Comparison of ENCODE assay signal across 9 cellular contexts in genomic region chr6:73644941-73645591, GRCh38. TPM values are rescaled to one million over a fixed set of nuclear protein-coding genes. Genes with fewer than 3 reads are reported as not detected.
A peak's percentile ranks its signal among the peaks of the same experiment; 100 is the strongest.
DNase-seq lines count a peak whose midpoint lies in the region; ATAC-seq and TF ChIP-seq lines count a peak whose summit lies in the region.
"Had no signal": no experiment of that assay in that cellular context is flagged by ENCODE, and none has a peak within 500 bp of the region (broad histone marks: within the 10 kb centered on the region; RNA-seq: fewer than 3 reads in every experiment).

No MANE protein-coding gene starts in this region.

- DNase-seq in CD8-positive, alpha-beta memory T cell = peak in 1 of 5 donors; percentile 12
- DNase-seq in NAMALWA (ENCODE audit: low spot score) (peak; percentile 49), ovary (no peak), NCI-H2081 (lab: John Stamatoyannopoulos, UW) (no peak), COLO829 (ENCODE audit: low spot score) (no peak), NCI-H524 treated with DMSO at 0.1 percent for 48 hours (lab: John Stamatoyannopoulos, UW) (no peak)
- DNase-seq: SHP77 had no signal

- H3K4me3 ChIP-seq in CD8-positive, alpha-beta memory T cell (ENCODE audit: low read length) = peak overlapping the region; percentile 5
- H3K4me3 ChIP-seq in duodenal mucosa (ENCODE audit: low read depth in 1 of 2, low read length in 2 of 2) = peak overlapping the region; percentile 52 to 63
- peak overlapping the region; percentile 29 for H3K4me3 ChIP-seq in ovary

- 30 to 40% (median 38%) methylated on average over 10 of the region's 10 CpGs for WGBS in ovary, 3 donors

- no peaks in the 10 kb centered on the region for H3K9me3 Mint-ChIP-seq in CD8-positive, alpha-beta memory T cell

- CTCF ChIA-PET in CD8-positive, alpha-beta memory T cell (lab: Charles Lee) = interaction anchor here (2.7 kb wide), 1 partner anchor 130 kb away, joined by 7 read pairs; no protein-coding TSS in a partner anchor

- no peak overlapping the region for H3K9ac ChIP-seq in duodenal mucosa (ENCODE audit: low read depth in 1 of 2, low read length in 2 of 2)

- peak overlapping the region in 5 of 8 donors; percentile 9 to 66 (median 55) for H3K27ac Mint-ChIP-seq in CD8-positive, alpha-beta memory T cell

- H3K27me3 Mint-ChIP-seq in CD8-positive, alpha-beta memory T cell = no peaks in the 10 kb centered on the region

- H3K27ac ChIP-seq in CD8-positive, alpha-beta memory T cell (ENCODE audit: low read depth, low read length) = no peak overlapping the region
- H3K27ac ChIP-seq in duodenal mucosa (ENCODE audit: low read depth, low read length) (no peak overlapping the region), ovary (no peak overlapping the region)

- H3K36me3 ChIP-seq in CD8-positive, alpha-beta memory T cell (ENCODE audit: insufficient read depth, low read length) = no peaks in the 10 kb centered on the region
- peaks cover 0 to 2% of the 10 kb centered on the region in 2 donors for H3K36me3 ChIP-seq in duodenal mucosa (ENCODE audit: control insufficient read depth in 1 of 2, insufficient read depth in 2 of 2, low read length in 2 of 2)
- H3K36me3 ChIP-seq in ovary = no peaks in the 10 kb centered on the region

- no peaks in the 10 kb centered on the region for H3K4me1 ChIP-seq in CD8-positive, alpha-beta memory T cell (ENCODE audit: insufficient read depth, low read length)
- H3K4me1 ChIP-seq in duodenal mucosa (ENCODE audit: control insufficient read depth in 1 of 2, insufficient read depth in 2 of 2, low read length in 2 of 2) (peaks cover 3 to 6% of the 10 kb centered on the region in 2 donors), ovary (ENCODE audit: insufficient read depth) (no peaks in the 10 kb centered on the region)

- ATAC-seq in GM21576 (IDR thresholded peaks at IDR 0.05; ENCODE audit: unreplicated experiment) = no peak

- H3K9me3 ChIP-seq in CD8-positive, alpha-beta memory T cell (ENCODE audit: low read length) = no peaks in the 10 kb centered on the region
- H3K9me3 ChIP-seq in duodenal mucosa (ENCODE audit: control insufficient read depth in 1 of 2, low read length in 2 of 2) (no peaks in the 10 kb centered on the region), ovary (no peaks in the 10 kb centered on the region)

- no peak for TF ChIP-seq POLR2A in ovary (IDR thresholded peaks at IDR 0.05)

- peak overlapping the region; percentile 74 to 91 (median 86) for H3K4me3 Mint-ChIP-seq in CD8-positive, alpha-beta memory T cell

- intact Hi-C loops in ovary (cut with DNase I) = no loop called here

- H3K4me1 Mint-ChIP-seq in CD8-positive, alpha-beta memory T cell = peaks cover 17 to 21% (median 20%) of the 10 kb centered on the region in 3 donors

- TF ChIP-seq EP300 in ovary (IDR thresholded peaks at IDR 0.05) = no peak

- H3K27me3 ChIP-seq in CD8-positive, alpha-beta memory T cell (ENCODE audit: insufficient read depth, low read length, poor library complexity, severe bottlenecking) = no peaks in the 10 kb centered on the region
- H3K27me3 ChIP-seq in duodenal mucosa (ENCODE audit: control insufficient read depth in 1 of 2, insufficient read depth in 2 of 2, low read length in 2 of 2) (no peaks in the 10 kb centered on the region), ovary (no peaks in the 10 kb centered on the region)

- peaks cover 11 to 48% (median 14%) of the 10 kb centered on the region in 3 donors for H3K36me3 Mint-ChIP-seq in CD8-positive, alpha-beta memory T cell

- no peak for TF ChIP-seq CTCF in ovary (IDR thresholded peaks at IDR 0.05)

- POLR2A ChIA-PET in CD8-positive, alpha-beta memory T cell (lab: Charles Lee) = interaction anchor here (0.7 to 1.0 kb wide), 2 partner anchors 9 to 37 kb away, joined by 3 to 7 read pairs; partner anchors contain the start of gene SLC17A5

RNA-seq across cellular contexts. Expression of gene SLC17A5, which starts 8.7 kb away (rescaled TPM):
- 1 to 10 TPM; 5.4 to 5.6 TPM for total RNA-seq in CD8-positive, alpha-beta memory T cell
- 9.7 TPM for polyA plus RNA-seq in CD8-positive, alpha-beta memory T cell
- 10 to 100 TPM in 1 of 7 donors, 1 to 10 TPM in 6; 6.3 to 18.3 (median 7.0) TPM for total RNA-seq in ovary
- polyA plus RNA-seq in ovary = 10 to 100 TPM in 1 of 2 donors, 1 to 10 TPM in 1; 4.3 to 15.5 TPM

RNA-seq across cellular contexts. Expression of gene CD109, which starts 50.9 kb away (rescaled TPM):
- total RNA-seq in CD8-positive, alpha-beta memory T cell = 10 to 100 TPM; 22.8 to 24.5 TPM
- not detected for polyA plus RNA-seq in CD8-positive, alpha-beta memory T cell
- total RNA-seq in ovary = 1 to 10 TPM; 1.5 to 5.3 (median 3.2) TPM
- polyA plus RNA-seq in ovary = 1 to 10 TPM; 1.2 to 5.8 TPM

Comparison
In these comparisons a context has a peak if more than half of its experiments do, and no peak if none do; other contexts are left out.
1. H3K4me3 ChIP-seq: peak in every context shown above with its lines; median percentile 58 in duodenal mucosa; 29 in ovary; 5 in CD8-positive, alpha-beta memory T cell.